In the genomic region with DNA sequence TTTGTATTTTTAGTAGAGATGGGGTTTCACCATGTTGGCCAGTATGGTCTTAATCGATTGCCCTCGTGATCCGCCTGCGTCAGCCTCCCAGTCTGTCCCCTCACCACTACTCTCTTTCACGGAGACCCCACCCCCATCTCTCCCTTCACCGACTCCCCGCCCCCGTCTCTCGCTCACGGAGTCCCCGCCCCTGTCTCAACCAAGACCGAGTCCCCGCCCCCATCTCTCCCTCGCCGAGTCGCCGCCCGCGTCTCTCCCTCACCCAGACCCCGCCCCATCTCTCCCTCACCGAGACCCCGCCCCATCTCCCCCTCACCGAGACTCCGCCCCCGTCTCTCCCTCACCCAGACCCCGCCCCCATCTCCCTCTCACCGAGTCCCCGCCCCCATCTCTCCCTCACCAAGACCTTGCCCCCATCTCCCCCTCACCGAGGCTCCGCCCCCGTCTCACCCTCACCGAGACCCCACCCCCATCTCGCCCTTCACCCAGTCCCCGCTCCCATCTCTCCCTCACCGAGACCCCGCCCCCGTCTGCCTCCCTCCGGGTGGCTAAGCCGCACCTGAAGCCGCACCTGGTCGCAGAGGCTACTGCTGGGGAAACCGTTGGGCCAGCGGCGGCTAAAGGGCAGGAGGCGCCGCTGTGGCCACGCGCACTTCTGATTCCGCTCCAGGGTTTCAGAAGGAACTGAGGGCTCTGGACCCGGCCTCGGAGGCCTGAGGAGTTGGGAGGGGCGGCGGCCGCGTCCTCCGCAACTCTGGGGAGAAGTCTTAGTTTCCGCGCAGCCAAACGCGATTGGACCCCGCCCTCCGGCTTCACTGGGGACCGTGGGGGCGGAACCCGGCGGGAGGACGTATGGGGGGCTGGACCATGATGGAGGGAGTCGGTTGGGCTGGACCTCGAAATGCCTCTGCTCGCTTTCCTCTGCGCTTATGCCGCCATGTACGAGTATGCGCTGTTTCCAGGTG, we compare ENCODE assay signal across 1 cellular context.
TF ChIP-seq lines count a peak whose summit lies in the region.

No MANE protein-coding gene starts in this region.

TF ChIP-seq in K562, 482 proteins besides CTCF, POLR2A, EP300 and RAD21 (continued from another document and continues in another):
- TF ChIP-seq ZNF318 (IDR thresholded peaks at IDR 0.05; ENCODE audit: borderline replicate concordance in 1 of 2, low read depth in 1 of 2) (no peak), MED1 (CRISPR knock-in tag; IDR thresholded peaks at IDR 0.05; ENCODE audit: borderline replicate concordance) (no peak), SRF (CRISPR knock-in tag; IDR thresholded peaks at IDR 0.05) (0 out of 4 replicates have a peak, but pooled peaks of 1 of the 2 experiments have one; percentile 20), ZNF184 (CRISPR knock-in tag; IDR thresholded peaks at IDR 0.05) (no peak), ATF7 (IDR thresholded peaks at IDR 0.05) (peak; percentile 72), RBM25 (IDR thresholded peaks at IDR 0.05; ENCODE audit: low read depth, low read length, severe bottlenecking) (no peak), CC2D1A (IDR thresholded peaks at IDR 0.05) (peak; percentile 66; the same call in 1 of the 2 replicates), NUFIP1 (IDR thresholded peaks at IDR 0.05; ENCODE audit: partially characterized antibody) (no peak), TAF9B (IDR thresholded peaks at IDR 0.05; ENCODE audit: partially characterized antibody) (peak; percentile 25), ZNF41 (CRISPR knock-in tag; conservative IDR thresholded peaks at IDR 0.05) (no peak), ZNF263 (CRISPR knock-in tag; IDR thresholded peaks at IDR 0.05; ENCODE audit: borderline replicate concordance) (no peak; the same call in 1 of the 2 replicates), MEF2A (IDR thresholded peaks at IDR 0.05; ENCODE audit: control insufficient read depth, low read depth, low read length) (no peak), RFX7 (CRISPR knock-in tag; IDR thresholded peaks at IDR 0.05) (no peak), SIN3B (IDR thresholded peaks at IDR 0.05; ENCODE audit: low read depth) (no peak), TRIM24 (IDR thresholded peaks at IDR 0.05) (peak in 1 of 2 experiments; percentile 26; a peak in 1 of 4 replicates), LARP7 (IDR thresholded peaks at IDR 0.05) (no peak; the same call in 1 of the 2 replicates), E2F3 (CRISPR knock-in tag; IDR thresholded peaks at IDR 0.05) (no peak), PPARD (CRISPR knock-in tag; IDR thresholded peaks at IDR 0.05) (no peak), SIN3A (IDR thresholded peaks at IDR 0.05; ENCODE audit: borderline replicate concordance in 2 of 2, control insufficient read depth in 1 of 2, low read depth in 2 of 2, low read length in 2 of 2) (peak in 1 of 2 experiments; percentile 35; a peak in 1 of 4 replicates), MEIS2 (IDR thresholded peaks at IDR 0.05; ENCODE audit: partially characterized antibody) (no peak), BRD9 (IDR thresholded peaks at IDR 0.05; ENCODE audit: low read depth, partially characterized antibody) (peak; percentile 60), ZNF512 (tag; IDR thresholded peaks at IDR 0.05) (no peak), MYNN (IDR thresholded peaks at IDR 0.05) (no peak), MYNN (CRISPR knock-in tag; IDR thresholded peaks at IDR 0.05) (no peak), RUNX1 (IDR thresholded peaks at IDR 0.05; ENCODE audit: low read depth) (no peak), REST (CRISPR knock-in tag; IDR thresholded peaks at IDR 0.05; ENCODE audit: low read depth) (no peak), CLOCK (CRISPR knock-in tag; IDR thresholded peaks at IDR 0.05; ENCODE audit: borderline replicate concordance) (no peak), JUND (IDR thresholded peaks at IDR 0.05; ENCODE audit: borderline replicate concordance, low read depth, low read length) (no peak; the same call in 1 of the 2 replicates), JUND (tag; IDR thresholded peaks at IDR 0.05; ENCODE audit: borderline replicate concordance, low read depth, low read length) (peak; percentile 30; the same call in 1 of the 3 replicates), MTA3 (IDR thresholded peaks at IDR 0.05; ENCODE audit: borderline replicate concordance) (peak; percentile 84), HMG20B (CRISPR knock-in tag; IDR thresholded peaks at IDR 0.05) (no peak), PYGO2 (tag; IDR thresholded peaks at IDR 0.05) (no peak), ZFPM2 (CRISPR knock-in tag; IDR thresholded peaks at IDR 0.05) (no peak), TEAD1 (CRISPR knock-in tag; IDR thresholded peaks at IDR 0.05) (peak in 1 of 2 experiments; percentile 72; a peak in 2 of 4 replicates)
- TF ChIP-seq, protein P1, sequence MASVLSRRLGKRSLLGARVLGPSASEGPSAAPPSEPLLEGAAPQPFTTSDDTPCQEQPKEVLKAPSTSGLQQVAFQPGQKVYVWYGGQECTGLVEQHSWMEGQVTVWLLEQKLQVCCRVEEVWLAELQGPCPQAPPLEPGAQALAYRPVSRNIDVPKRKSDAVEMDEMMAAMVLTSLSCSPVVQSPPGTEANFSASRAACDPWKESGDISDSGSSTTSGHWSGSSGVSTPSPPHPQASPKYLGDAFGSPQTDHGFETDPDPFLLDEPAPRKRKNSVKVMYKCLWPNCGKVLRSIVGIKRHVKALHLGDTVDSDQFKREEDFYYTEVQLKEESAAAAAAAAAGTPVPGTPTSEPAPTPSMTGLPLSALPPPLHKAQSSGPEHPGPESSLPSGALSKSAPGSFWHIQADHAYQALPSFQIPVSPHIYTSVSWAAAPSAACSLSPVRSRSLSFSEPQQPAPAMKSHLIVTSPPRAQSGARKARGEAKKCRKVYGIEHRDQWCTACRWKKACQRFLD (CRISPR knock-in tag; IDR thresholded peaks at IDR 0.05): no peak
